In genomic region chr15:100002787-100003536, GRCh38 we compare ENCODE assay signal across 20 cellular contexts.
"Had no signal": no experiment of that assay in that cellular context is flagged by ENCODE, and none has a peak within 500 bp of the region (broad histone marks: within the 10 kb centered on the region; RNA-seq: fewer than 3 reads in every experiment).

No MANE protein-coding gene starts in this region.

- H3K4me1 ChIP-seq: adrenal gland, Peyer's patch had no signal

- H3K9me3 ChIP-seq: adrenal gland, Peyer's patch had no signal

- ATAC-seq: activated CD4-positive, CD25-positive, alpha-beta regulatory T cell treated with anti-CD3 and anti-CD28 coated beads, Interleukin-2, amount 50 U/mL, for 24 hours had no signal

- H3K27ac ChIP-seq: adrenal gland, Peyer's patch, RWPE1 had no signal

- DNase-seq: activated CD4-positive, alpha-beta T cell treated with anti-CD3 and anti-CD28 coated beads for 4 hours; activated CD4-positive, alpha-beta T cell treated with anti-CD3 and anti-CD28 coated beads, Interleukin-2, amount 50 U/mL, for 4 hours; activated gamma-delta T cell treated with Interleukin-2 at 50 U/mL for 16 hours; activated naive CD4-positive, alpha-beta T cell treated with anti-CD3 and anti-CD28 coated beads, Interleukin-2, amount 10 ng/mL, durations not matched to agents 7 days and 5 days; activated naive CD8-positive, alpha-beta T cell treated with anti-CD3 and anti-CD28 coated beads, Interleukin-2, amount 10 ng/mL, durations not matched to agents 7 days and 5 days; activated T-cell treated with anti-CD3 and anti-CD28 coated beads for 4 hours; adrenal gland; KG1; NCI-H1092 treated with DMSO at 0.1 percent for 48 hours; NCI-H1417 treated with DMSO at 0.1 percent for 48 hours; NCI-H1694; NCI-H2029; NCI-H2107; NCI-H2171 treated with DMSO at 0.1 percent for 48 hours; NCI-H226; NCI-H526 treated with DMSO at 0.1 percent for 48 hours; Peyer's patch; SHP77 treated with DMSO at 0.1 percent for 48 hours had no signal

- H3K4me3 ChIP-seq: adrenal gland, Peyer's patch had no signal

- H3K27me3 ChIP-seq: adrenal gland, Peyer's patch had no signal

- H3K36me3 ChIP-seq: adrenal gland, Peyer's patch had no signal
